Comparison of ENCODE assay signal across 18 cellular contexts in the genomic region with DNA sequence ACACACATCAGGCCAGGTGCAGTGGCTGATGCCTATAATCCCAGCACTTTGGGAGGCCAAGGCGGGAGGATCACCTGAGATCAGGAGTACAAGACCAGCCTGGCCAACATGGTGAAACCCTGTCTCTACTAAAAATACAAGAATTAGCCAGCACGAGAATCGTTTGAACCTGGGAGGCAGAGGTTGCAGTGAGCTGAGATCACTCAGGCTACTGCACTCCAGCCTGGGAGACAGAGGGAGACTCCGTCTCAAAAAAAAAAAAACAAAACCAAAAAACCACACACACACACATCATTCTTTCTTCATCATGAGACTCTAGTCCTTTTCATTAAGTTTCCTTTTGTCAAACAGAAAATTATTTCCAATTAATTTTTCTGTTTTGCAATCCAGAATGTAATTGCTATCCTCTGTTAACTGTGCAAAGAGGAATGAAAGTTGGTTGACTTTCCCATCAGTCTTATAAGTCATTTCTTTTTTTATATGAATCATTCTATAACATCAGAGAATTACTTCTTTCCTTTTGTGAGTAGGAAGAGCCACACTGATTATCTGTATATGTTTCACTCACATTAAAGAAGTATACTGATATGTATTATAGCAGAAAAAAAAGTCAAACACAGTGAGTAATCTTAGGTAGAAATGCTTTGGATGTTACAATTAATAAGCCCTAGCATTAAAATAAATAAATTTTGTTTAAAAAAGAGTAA. TPM values are rescaled to one million over a fixed set of nuclear protein-coding genes. Genes with fewer than 3 reads are reported as not detected.
"Had no signal": no experiment of that assay in that cellular context is flagged by ENCODE, and none has a peak within 500 bp of the region (broad histone marks: within the 10 kb centered on the region; RNA-seq: fewer than 3 reads in every experiment).

No MANE protein-coding gene starts in this region.

- H3K27me3 ChIP-seq: ovary, stomach, testis, upper lobe of left lung had no signal

- H3K36me3 Mint-ChIP-seq: activated CD4-positive, alpha-beta memory T cell treated with anti-CD3 and anti-CD28 coated beads for 36 hours had no signal

- H3K4me3 ChIP-seq: gastroesophageal sphincter, lower lobe of right lung, ovary, stomach, testis, upper lobe of left lung had no signal

- H3K27ac Mint-ChIP-seq: activated CD4-positive, alpha-beta memory T cell treated with anti-CD3 and anti-CD28 coated beads for 36 hours; activated CD8-positive, alpha-beta memory T cell treated with anti-CD3 and anti-CD28 coated beads, Interleukin-2, amount 10 ng/mL, durations not matched to agents 7 days and 5 days had no signal

- H3K4me3 Mint-ChIP-seq: activated CD4-positive, alpha-beta memory T cell treated with anti-CD3 and anti-CD28 coated beads for 36 hours; activated CD8-positive, alpha-beta memory T cell treated with anti-CD3 and anti-CD28 coated beads, Interleukin-2, amount 10 ng/mL, durations not matched to agents 7 days and 5 days; neural crest cell had no signal

- H3K4me1 ChIP-seq: gastroesophageal sphincter, lower lobe of right lung, stomach, testis, upper lobe of left lung had no signal

- H3K9me3 Mint-ChIP-seq: activated CD4-positive, alpha-beta memory T cell treated with anti-CD3 and anti-CD28 coated beads for 36 hours; neural crest cell had no signal

- H3K9me3 ChIP-seq: gastroesophageal sphincter, lower lobe of right lung, ovary, stomach, testis, upper lobe of left lung had no signal

- H3K36me3 ChIP-seq: gastroesophageal sphincter, lower lobe of right lung, ovary, stomach, upper lobe of left lung had no signal

- DNase-seq: activated CD4-positive, alpha-beta memory T cell treated with anti-CD3 and anti-CD28 coated beads for 36 hours; activated CD8-positive, alpha-beta memory T cell treated with anti-CD3 and anti-CD28 coated beads, Interleukin-2, amount 10 ng/mL, durations not matched to agents 7 days and 5 days; aorta; left colon; lower lobe of right lung; ovary; stomach; testis; upper lobe of left lung had no signal

- H3K27ac ChIP-seq: epithelial cell of prostate, gastroesophageal sphincter, lower lobe of right lung, ovary, stomach, testis, upper lobe of left lung had no signal

- H3K27me3 Mint-ChIP-seq: activated CD4-positive, alpha-beta memory T cell treated with anti-CD3 and anti-CD28 coated beads for 36 hours had no signal

- ATAC-seq: activated CD4-positive, CD25-positive, alpha-beta regulatory T cell treated with anti-CD3 and anti-CD28 coated beads, Interleukin-2, amount 50 U/mL, for 24 hours; activated CD8-positive, alpha-beta memory T cell treated with anti-CD3 and anti-CD28 coated beads, Interleukin-2, amount 10 ng/mL, durations not matched to agents 7 days and 5 days; gastroesophageal sphincter; left colon; lower lobe of right lung; sciatic nerve had no signal

- H3K4me1 Mint-ChIP-seq: neural crest cell had no signal

RNA-seq across cellular contexts. Expression of a gene that starts 52.2 kb away (rescaled TPM):
- total RNA-seq: activated CD4-positive, alpha-beta memory T cell treated with anti-CD3 and anti-CD28 coated beads for 36 hours; aorta; bronchial epithelial cell; chondrocyte; dermis microvascular lymphatic vessel endothelial cell; gastroesophageal sphincter; left colon; lower lobe of right lung; neural crest cell; ovary; pulmonary artery endothelial cell; sciatic nerve; stomach had no signal
